ENCODE assay signal across 14 cellular contexts in genomic region chr2:197600306-197600705, GRCh38.
A peak's percentile ranks its signal among the peaks of the same experiment; 100 is the strongest.
DNase-seq lines count a peak whose midpoint lies in the region; ATAC-seq and FAIRE-seq lines count a peak whose summit lies in the region.
"Had no signal": no experiment of that assay in that cellular context is flagged by ENCODE, and none has a peak within 500 bp of the region (broad histone marks: within the 10 kb centered on the region; RNA-seq: fewer than 3 reads in every experiment).

No MANE protein-coding gene starts in this region.

- peak; percentile 86 for FAIRE-seq in GM18507 (lab: Jason Lieb, UNC)
- FAIRE-seq: A204.1 had no signal

- H3K27ac ChIP-seq in cingulate gyrus (ENCODE audit: low read depth, low read length) = peak overlapping the region; percentile 69

- ATAC-seq in GM19438 (IDR thresholded peaks at IDR 0.05; ENCODE audit: low read depth, unreplicated experiment) (peak; percentile 47), HG03354 (IDR thresholded peaks at IDR 0.05; ENCODE audit: poor library complexity, severe bottlenecking, unreplicated experiment) (peak; percentile 39), GM19455 (IDR thresholded peaks at IDR 0.05; ENCODE audit: unreplicated experiment) (no peak), HG03025 (IDR thresholded peaks at IDR 0.05; ENCODE audit: low FRiP score, unreplicated experiment) (no peak)

- DNase-seq in GM18507 (ENCODE audit: extremely low spot score, insufficient read length, low read depth) (no peak), SHP77 (lab: John Stamatoyannopoulos, UW) (no peak), HUDEP-2 (lab: John Stamatoyannopoulos, UW; ENCODE audit: unreplicated experiment in 76 of 76) (no peak)
- DNase-seq: COR-L47, KG1, NCI-H1436, NCI-H1930, NCI-H345 had no signal

Comparison
In these comparisons a context has a peak if more than half of its experiments do, and no peak if none do; other contexts are left out.
1. ATAC-seq: peak in GM19438 (single experiment) and HG03354 (single experiment); none in GM19455 (single experiment) and HG03025 (single experiment).